Comparison of ENCODE assay signal across 15 cellular contexts in genomic region chr3:27216955-27217552, GRCh38.
A peak's percentile ranks its signal among the peaks of the same experiment; 100 is the strongest.
DNase-seq lines count a peak whose midpoint lies in the region; ATAC-seq and TF ChIP-seq lines count a peak whose summit lies in the region.
"Had no signal": no experiment of that assay in that cellular context is flagged by ENCODE, and none has a peak within 500 bp of the region (broad histone marks: within the 10 kb centered on the region; RNA-seq: fewer than 3 reads in every experiment).

No MANE protein-coding gene starts in this region.

- no peaks in the 10 kb centered on the region for H3K9me3 ChIP-seq in mucosa of descending colon

- H3K4me3 ChIP-seq in AG10803 (ENCODE audit: low read length), result no peak overlapping the region
- H3K4me3 ChIP-seq in choroid plexus epithelial cell (ENCODE audit: low read depth, low read length), result no peak overlapping the region
- H3K4me3 ChIP-seq in mucosa of descending colon, result no peak overlapping the region
- H3K4me3 ChIP-seq: GM12878 had no signal

- TF ChIP-seq CTCF in AG10803 (conservative IDR thresholded peaks at IDR 0.05; ENCODE audit: low read length) (no peak), choroid plexus epithelial cell (conservative IDR thresholded peaks at IDR 0.05; ENCODE audit: low read depth, low read length) (no peak), mucosa of descending colon (IDR thresholded peaks at IDR 0.05) (no peak)

- peak; percentile 61 for DNase-seq in AG10803 (ENCODE audit: low read depth)
- peak; percentile 84 for DNase-seq in M059J (ENCODE audit: low read depth)
- DNase-seq in choroid plexus epithelial cell (ENCODE audit: low read depth), result peak; percentile 47
- peak; percentile 63 for DNase-seq in kidney glomerular epithelial cell (lab: John Stamatoyannopoulos, UW)
- DNase-seq in mucosa of descending colon, result no peak
- no peak for DNase-seq in cerebellum (ENCODE audit: low spot score)
- DNase-seq: activated B cell treated with CpG ODN at 0.5 μM for 24 hours; activated CD8-positive, alpha-beta memory T cell treated with anti-CD3 and anti-CD28 coated beads, Interleukin-2, amount 50 U/mL, for 4 hours; DMS53; NCI-H1092; posterior cingulate gyrus had no signal

- H3K36me3 ChIP-seq in mucosa of descending colon (ENCODE audit: low read depth), result no peaks in the 10 kb centered on the region

- H3K4me1 ChIP-seq in mucosa of descending colon (ENCODE audit: low read depth), result no peaks in the 10 kb centered on the region

- intact Hi-C loops in mucosa of descending colon (cut with DNase I, micrococcal nuclease), result no loop called here

- ATAC-seq in GM19467 (IDR thresholded peaks at IDR 0.05; ENCODE audit: unreplicated experiment) (no peak), mucosa of descending colon (no peak), GM21360 (IDR thresholded peaks at IDR 0.05; ENCODE audit: unreplicated experiment) (no peak)
- ATAC-seq: GM12878, HepG2 had no signal

Comparison
In these comparisons a context has a peak if more than half of its experiments do, and no peak if none do; other contexts are left out.
1. DNase-seq: peak in AG10803 (single experiment), M059J (single experiment), choroid plexus epithelial cell (single experiment) and kidney glomerular epithelial cell (single experiment); none in mucosa of descending colon (0 of 3) and cerebellum (single experiment).